ENCODE assay signal across 1 cellular context in the genomic region with DNA sequence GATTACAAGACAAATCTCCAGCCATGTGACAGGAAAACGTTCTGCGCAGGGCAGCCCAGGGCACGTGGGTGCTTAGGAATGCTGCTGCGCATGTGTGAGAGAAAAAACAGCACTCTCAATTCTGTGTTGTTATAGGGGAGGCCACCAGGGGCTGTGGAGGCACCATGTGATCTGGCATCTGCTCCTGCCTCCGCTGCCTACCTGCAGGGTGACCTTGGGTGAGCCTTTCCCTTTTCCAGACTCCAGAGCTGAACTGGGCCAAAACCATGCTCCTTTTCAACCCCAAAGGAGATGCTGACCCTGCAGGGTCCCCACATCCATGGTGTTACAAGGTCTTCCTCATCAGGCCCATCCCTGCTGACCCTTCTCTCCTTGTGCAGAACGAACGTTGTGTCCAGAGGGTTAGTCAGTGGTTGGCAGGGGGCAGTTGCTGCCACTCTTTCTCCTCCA.
TF ChIP-seq lines count a peak whose summit lies in the region.

No MANE protein-coding gene starts in this region.

TF ChIP-seq in HEK293T, 16 proteins besides CTCF, POLR2A, EP300 and RAD21 (continued from another document):
- TF ChIP-seq L3MBTL2 (conservative IDR thresholded peaks at IDR 0.05): no peak
- TF ChIP-seq ELF4 (IDR thresholded peaks at IDR 0.05): no peak
- TF ChIP-seq NFRKB (IDR thresholded peaks at IDR 0.05): no peak
- TF ChIP-seq ZNF384 (IDR thresholded peaks at IDR 0.05): no peak
- TF ChIP-seq CTBP1 (IDR thresholded peaks at IDR 0.05; ENCODE audit: borderline replicate concordance): no peak
- TF ChIP-seq BHLHE40 (IDR thresholded peaks at IDR 0.05; ENCODE audit: borderline replicate concordance): no peak
- no peak for TF ChIP-seq SP1 (IDR thresholded peaks at IDR 0.05)
- no peak for TF ChIP-seq FOXK2 (IDR thresholded peaks at IDR 0.05)
- TF ChIP-seq HDGF (IDR thresholded peaks at IDR 0.05; ENCODE audit: borderline replicate concordance): no peak
- no peak for TF ChIP-seq ARNT (IDR thresholded peaks at IDR 0.05)
- no peak for TF ChIP-seq SUZ12 (IDR thresholded peaks at IDR 0.05)
- TF ChIP-seq FOXM1 (IDR thresholded peaks at IDR 0.05; ENCODE audit: borderline replicate concordance): no peak
- TF ChIP-seq TARDBP (IDR thresholded peaks at IDR 0.05): no peak
TF ChIP-seq in HEK293T: peak in this region for 0.
